17 cellular contexts compared by ENCODE assay signal in the genomic region with DNA sequence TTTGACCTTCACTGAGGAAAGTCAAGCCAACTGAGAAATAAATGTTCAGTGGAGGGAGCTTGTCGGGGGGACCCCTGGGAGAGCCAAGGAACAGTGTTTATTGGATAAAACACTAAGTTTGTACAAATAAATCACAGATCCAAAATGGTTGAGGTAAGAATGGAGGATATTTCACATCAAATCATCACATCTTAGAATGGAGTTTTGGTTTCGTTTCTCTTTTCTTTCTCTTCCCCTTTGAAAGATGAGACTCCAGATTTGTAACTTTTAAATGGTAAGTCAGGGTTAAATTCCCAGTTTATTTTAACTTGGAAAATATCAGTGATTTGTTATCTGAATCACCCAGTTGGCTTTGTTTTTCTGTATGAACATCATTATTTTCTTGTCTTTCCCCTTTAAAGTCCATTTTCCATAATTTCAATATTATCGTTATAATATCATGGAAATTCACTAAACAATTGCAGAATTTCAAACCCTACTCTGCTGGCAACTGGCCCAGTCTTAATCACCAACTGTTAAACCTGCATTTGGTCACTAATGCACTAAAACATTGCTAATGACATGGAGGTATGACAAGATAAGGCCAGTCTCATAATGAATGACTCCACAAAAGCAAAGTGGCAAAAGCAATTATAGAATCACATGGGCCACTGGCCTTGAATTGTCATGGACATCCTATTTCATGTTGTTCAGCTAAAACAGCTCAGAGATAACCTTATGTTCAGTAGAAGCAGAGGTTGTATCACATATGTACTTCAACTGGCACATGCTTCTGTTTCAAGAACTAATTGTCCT.
DNase-seq lines count a peak whose midpoint lies in the region; ATAC-seq, FAIRE-seq and TF ChIP-seq lines count a peak whose summit lies in the region.
"Had no signal": no experiment of that assay in that cellular context is flagged by ENCODE, and none has a peak within 500 bp of the region (broad histone marks: within the 10 kb centered on the region; RNA-seq: fewer than 3 reads in every experiment).

No MANE protein-coding gene starts in this region.

- no peak overlapping the region for H3K4me3 ChIP-seq in Karpas-422 (ENCODE audit: low read length)
- H3K4me3 ChIP-seq in endocrine pancreas (ENCODE audit: control insufficient read depth, insufficient read depth, low read length): peak overlapping the region; percentile 69
- H3K4me3 ChIP-seq: esophagus muscularis mucosa, gastroesophageal sphincter, Peyer's patch, tibial artery had no signal

- no peaks in the 10 kb centered on the region for H3K79me2 ChIP-seq in Karpas-422 (ENCODE audit: low read length)

- H4K20me1 ChIP-seq in Karpas-422 (ENCODE audit: insufficient read depth, low read depth, low read length): no peaks in the 10 kb centered on the region

- H3K27me3 ChIP-seq in Karpas-422 (ENCODE audit: low read length) (peaks cover 3% of the 10 kb centered on the region; the same call in 1 of the 2 replicates), endocrine pancreas (ENCODE audit: control insufficient read depth, insufficient read depth, low read length) (peaks cover 2% of the 10 kb centered on the region)
- H3K27me3 ChIP-seq: esophagus muscularis mucosa, gastroesophageal sphincter, Peyer's patch, tibial artery had no signal

- H3K27ac ChIP-seq in Karpas-422 (ENCODE audit: low read length): no peak overlapping the region
- H3K27ac ChIP-seq: esophagus muscularis mucosa, gastroesophageal sphincter, Peyer's patch, tibial artery had no signal

- TF ChIP-seq POLR2A in GM12892 (IDR thresholded peaks at IDR 0.05; ENCODE audit: low read depth, low read length): no peak

- H3K9me3 ChIP-seq in Karpas-422 (ENCODE audit: low read length) (no peaks in the 10 kb centered on the region), endocrine pancreas (ENCODE audit: control insufficient read depth, low read length) (no peaks in the 10 kb centered on the region)
- H3K9me3 ChIP-seq: esophagus muscularis mucosa, gastroesophageal sphincter, Peyer's patch, tibial artery had no signal

- peak; percentile 5 for DNase-seq in Daoy (ENCODE audit: low read depth)
- no peak for DNase-seq in Karpas-422
- DNase-seq in NCI-H2227 treated with DMSO at 0.1 percent for 48 hours (lab: John Stamatoyannopoulos, UW): peak; percentile 57
- no peak for DNase-seq in GM12892 (ENCODE audit: insufficient read length)
- no peak for DNase-seq in activated CD4-positive, alpha-beta T cell treated with anti-CD3 and anti-CD28 coated beads for 48 hours
- DNase-seq: effector memory CD4-positive, alpha-beta T cell; IMR-90; NCI-H2107; NCI-H774; Peyer's patch; stimulated activated CD4-positive, alpha-beta T cell treated with anti-CD3 and anti-CD28 coated beads, Interleukin-4, amount 100 ng/mL, for 1 hour; tibial artery had no signal

- peak overlapping the region; percentile 32 for H3K4me2 ChIP-seq in Karpas-422 (ENCODE audit: low read depth, low read length, poor library complexity, severe bottlenecking)

- H3K9ac ChIP-seq in Karpas-422 (ENCODE audit: low read length) (no peak overlapping the region), endocrine pancreas (ENCODE audit: control insufficient read depth, insufficient read depth, low read length) (no peak overlapping the region)

- H3K36me3 ChIP-seq in Karpas-422 (ENCODE audit: insufficient read depth, low read length): no peaks in the 10 kb centered on the region
- no peaks in the 10 kb centered on the region for H3K36me3 ChIP-seq in endocrine pancreas (ENCODE audit: control insufficient read depth, insufficient read depth, low read length)
- H3K36me3 ChIP-seq: esophagus muscularis mucosa, gastroesophageal sphincter, Peyer's patch, tibial artery had no signal

- no peak overlapping the region for H2AFZ ChIP-seq in Karpas-422 (ENCODE audit: low read length)

- peaks cover 6% of the 10 kb centered on the region; the same call in 1 of the 2 replicates for H3K4me1 ChIP-seq in Karpas-422 (ENCODE audit: low read length)
- peaks cover 6% of the 10 kb centered on the region for H3K4me1 ChIP-seq in endocrine pancreas (ENCODE audit: control insufficient read depth, insufficient read depth, low read length)
- H3K4me1 ChIP-seq: esophagus muscularis mucosa, gastroesophageal sphincter, Peyer's patch had no signal

- FAIRE-seq in GM12892 (lab: Jason Lieb, UNC): no peak

- no peaks in the 10 kb centered on the region for H3K9me2 ChIP-seq in Karpas-422 (replicated peaks; ENCODE audit: insufficient read depth, low read length)

- no peak for ATAC-seq in GM19397 (IDR thresholded peaks at IDR 0.05; ENCODE audit: unreplicated experiment)
- ATAC-seq: activated naive CD4-positive, alpha-beta T cell treated with anti-CD3 and anti-CD28 coated beads, Interleukin-2, amount 50 U/mL, for 72 hours; gastroesophageal sphincter had no signal

Comparison
In these comparisons a context has a peak if more than half of its experiments do, and no peak if none do; other contexts are left out.
1. DNase-seq: peak in Daoy (single experiment) and NCI-H2227 treated with DMSO at 0.1 percent for 48 hours (single experiment); none in Karpas-422 (single experiment), GM12892 (single experiment) and activated CD4-positive, alpha-beta T cell treated with anti-CD3 and anti-CD28 coated beads for 48 hours (single experiment).